In genomic region chr5:181198106-181198685, GRCh38 we compare ENCODE assay signal across 1 cellular context.
TF ChIP-seq lines count a peak whose summit lies in the region.

No MANE protein-coding gene starts in this region.

TF ChIP-seq in GM23338, 12 proteins besides CTCF, POLR2A, EP300 and RAD21:
- no peak for TF ChIP-seq ZNF462 (CRISPR knock-in tag; IDR thresholded peaks at IDR 0.05)
- TF ChIP-seq ZNF331 (CRISPR knock-in tag; IDR thresholded peaks at IDR 0.05; ENCODE audit: low read depth), result no peak
- no peak for TF ChIP-seq ZNF114 (CRISPR knock-in tag; IDR thresholded peaks at IDR 0.05)
- TF ChIP-seq ETS1 (IDR thresholded peaks at IDR 0.05), result no peak
- no peak for TF ChIP-seq POLR2AphosphoS5 (IDR thresholded peaks at IDR 0.05; ENCODE audit: low read depth)
- no peak for TF ChIP-seq JUNB (IDR thresholded peaks at IDR 0.05; ENCODE audit: unreplicated experiment)
- TF ChIP-seq STAT1 (IDR thresholded peaks at IDR 0.05; ENCODE audit: unreplicated experiment), result no peak
- TF ChIP-seq REST (IDR thresholded peaks at IDR 0.05; ENCODE audit: unreplicated experiment), result no peak
- TF ChIP-seq CREB1 (CRISPR knock-in tag; IDR thresholded peaks at IDR 0.05; ENCODE audit: low read depth), result no peak
- TF ChIP-seq EZH2 (IDR thresholded peaks at IDR 0.05; ENCODE audit: low read depth, unreplicated experiment), result no peak
- no peak for TF ChIP-seq EZH2phosphoT487 (IDR thresholded peaks at IDR 0.05; ENCODE audit: unreplicated experiment)
- no peak for TF ChIP-seq NANOG (IDR thresholded peaks at IDR 0.05; ENCODE audit: borderline replicate concordance)
